ENCODE assay signal across 8 cellular contexts in the genomic region with DNA sequence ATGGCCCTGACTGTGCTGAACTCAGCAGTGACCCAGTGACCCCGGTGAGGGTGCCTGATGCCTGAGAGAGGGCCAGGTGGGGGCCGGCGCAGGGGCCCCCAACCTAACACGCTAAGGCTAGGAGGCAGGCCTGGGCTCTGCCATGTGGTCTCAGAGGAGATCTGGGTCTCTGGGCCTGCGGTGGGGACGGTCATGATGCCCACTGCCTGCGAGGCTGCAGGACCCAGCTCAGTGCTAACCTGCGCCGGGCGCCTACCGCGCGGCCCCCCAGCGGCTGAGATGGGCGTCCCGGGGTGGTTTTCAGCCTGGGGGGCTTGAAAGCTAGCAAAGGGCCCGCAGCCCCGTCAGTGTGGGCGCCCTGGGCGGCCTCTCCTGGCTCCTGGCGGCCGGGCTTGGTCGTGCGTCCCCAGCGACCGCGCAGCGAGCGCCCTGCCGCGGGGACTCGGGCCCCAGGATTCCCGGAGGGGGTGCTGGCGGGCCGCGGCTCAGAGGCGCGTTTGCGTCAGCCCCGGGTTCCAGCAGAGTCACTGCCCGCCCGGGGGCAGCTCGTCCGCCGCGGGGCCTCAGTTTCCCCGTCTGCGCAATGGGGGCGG. TPM values are rescaled to one million over a fixed set of nuclear protein-coding genes. Genes with fewer than 3 reads are reported as not detected.
DNase-seq lines count a peak whose midpoint lies in the region; ATAC-seq and TF ChIP-seq lines count a peak whose summit lies in the region.

No MANE protein-coding gene starts in this region.

- H3K9me3 ChIP-seq in esophagus (ENCODE audit: control insufficient read depth in 2 of 2, insufficient read depth in 1 of 2, low read depth in 1 of 2, low read length in 1 of 2) = no peaks in the 10 kb centered on the region
- no peaks in the 10 kb centered on the region for H3K9me3 ChIP-seq in parathyroid adenoma (ENCODE audit: control insufficient read depth, low read length)

- peaks cover 0 to 2% of the 10 kb centered on the region in 2 donors for H3K4me1 ChIP-seq in esophagus (ENCODE audit: control insufficient read depth in 2 of 2, insufficient read depth in 2 of 2, low read length in 1 of 2)
- no peaks in the 10 kb centered on the region for H3K4me1 ChIP-seq in parathyroid adenoma

- peak overlapping the region; percentile 38 for H3K4me2 ChIP-seq in parathyroid adenoma (ENCODE audit: low read length)

- no peak overlapping the region for H3K9ac ChIP-seq in parathyroid adenoma

- H3K36me3 ChIP-seq in esophagus (ENCODE audit: control insufficient read depth in 2 of 2, insufficient read depth in 2 of 2, low read length in 1 of 2) (no peaks in the 10 kb centered on the region), parathyroid adenoma (ENCODE audit: control insufficient read depth, insufficient read depth, low read length) (no peaks in the 10 kb centered on the region)

- peaks cover 0 to 10% of the 10 kb centered on the region in 2 donors for H3K27me3 ChIP-seq in esophagus (ENCODE audit: control insufficient read depth in 1 of 2, insufficient read depth in 2 of 2, low read length in 2 of 2)
- no peaks in the 10 kb centered on the region for H3K27me3 ChIP-seq in parathyroid adenoma (ENCODE audit: control insufficient read depth, insufficient read depth, low read length)

- ATAC-seq in GM19324 (IDR thresholded peaks at IDR 0.05; ENCODE audit: low FRiP score, unreplicated experiment) = no peak
- no peak for ATAC-seq in GM19463 (IDR thresholded peaks at IDR 0.05; ENCODE audit: unreplicated experiment)
- ATAC-seq in HG03280 (IDR thresholded peaks at IDR 0.05; ENCODE audit: unreplicated experiment) = no peak

- no peak for DNase-seq in activated CD4-positive, alpha-beta T cell treated with anti-CD3 and anti-CD28 coated beads, Interleukin-2, amount 10 ng/mL, durations not matched to agents 7 days and 5 days
- no peak for DNase-seq in activated CD4-positive, alpha-beta T cell treated with anti-CD3 and anti-CD28 coated beads for 4 hours
- peak; percentile 67 for DNase-seq in UCSD-AML1 (lab: John Stamatoyannopoulos, UW; ENCODE audit: unreplicated experiment)

- WGBS in esophagus, 2 donors = 10 to 12% methylated on average over 43 to 49 of the region's 49 CpGs

- no peaks in the 10 kb centered on the region for H3K36me3 Mint-ChIP-seq in activated CD4-positive, alpha-beta T cell treated with anti-CD3 and anti-CD28 coated beads, Interleukin-2, amount 10 ng/mL, durations not matched to agents 7 days and 5 days (ENCODE audit: low read depth)

- H3K4me3 ChIP-seq in esophagus (ENCODE audit: low read depth in 1 of 2, low read length in 2 of 2) = peak overlapping the region; percentile 46 to 56
- peak overlapping the region; percentile 45 for H3K4me3 ChIP-seq in parathyroid adenoma (ENCODE audit: low read depth, low read length)

- peaks cover 13% of the 10 kb centered on the region for H3K27me3 Mint-ChIP-seq in activated CD4-positive, alpha-beta T cell treated with anti-CD3 and anti-CD28 coated beads, Interleukin-2, amount 10 ng/mL, durations not matched to agents 7 days and 5 days

- H3K4me1 Mint-ChIP-seq in activated CD4-positive, alpha-beta T cell treated with anti-CD3 and anti-CD28 coated beads, Interleukin-2, amount 10 ng/mL, durations not matched to agents 7 days and 5 days = peaks cover 7% of the 10 kb centered on the region

- H3K27ac ChIP-seq in esophagus (ENCODE audit: low read depth in 2 of 2, low read length in 1 of 2) (peak overlapping the region; percentile 0 to 32), parathyroid adenoma (peak overlapping the region; percentile 29)

- H3K9me3 Mint-ChIP-seq in activated CD4-positive, alpha-beta T cell treated with anti-CD3 and anti-CD28 coated beads, Interleukin-2, amount 10 ng/mL, durations not matched to agents 7 days and 5 days = no peaks in the 10 kb centered on the region

- CTCF ChIA-PET in activated CD4-positive, alpha-beta T cell treated with anti-CD3 and anti-CD28 coated beads, Interleukin-2, amount 10 ng/mL, durations not matched to agents 7 days and 5 days (lab: Charles Lee) = interaction anchor here (0.6 to 1.8 kb wide), 3 partner anchors 14 to 369 kb away, joined by 3 to 6 read pairs (median 3); no protein-coding TSS in a partner anchor

- no peak overlapping the region for H3K27ac Mint-ChIP-seq in activated CD4-positive, alpha-beta T cell treated with anti-CD3 and anti-CD28 coated beads, Interleukin-2, amount 10 ng/mL, durations not matched to agents 7 days and 5 days

- no peaks in the 10 kb centered on the region for H3K79me2 ChIP-seq in parathyroid adenoma

- peak; percentile 15 for TF ChIP-seq CTCF in parathyroid adenoma (IDR thresholded peaks at IDR 0.05)

- peak overlapping the region; percentile 73 for H3K4me3 Mint-ChIP-seq in activated CD4-positive, alpha-beta T cell treated with anti-CD3 and anti-CD28 coated beads, Interleukin-2, amount 10 ng/mL, durations not matched to agents 7 days and 5 days

- H2AFZ ChIP-seq in parathyroid adenoma = no peak overlapping the region

- POLR2A ChIA-PET in activated CD4-positive, alpha-beta T cell treated with anti-CD3 and anti-CD28 coated beads, Interleukin-2, amount 10 ng/mL, durations not matched to agents 7 days and 5 days (lab: Charles Lee) = no interaction called here

RNA-seq across cellular contexts. Expression of gene EGFL7, which starts 2.5 kb away (rescaled TPM):
- under 1 TPM; 0.22 to 0.31 TPM for total RNA-seq in activated CD4-positive, alpha-beta T cell treated with anti-CD3 and anti-CD28 coated beads, Interleukin-2, amount 10 ng/mL, durations not matched to agents 7 days and 5 days
- polyA plus RNA-seq in esophagus = 10 to 100 TPM; 34.5 to 43.2 TPM

RNA-seq across cellular contexts. Expression of gene AGPAT2, which starts 22.1 kb away (rescaled TPM):
- total RNA-seq in activated CD4-positive, alpha-beta T cell treated with anti-CD3 and anti-CD28 coated beads, Interleukin-2, amount 10 ng/mL, durations not matched to agents 7 days and 5 days = 10 to 100 TPM; 15.0 to 17.0 TPM
- 100 to 1,000 TPM in 1 of 2 donors, 10 to 100 TPM in 1; 90.7 to 100 TPM for polyA plus RNA-seq in esophagus

RNA-seq across cellular contexts. Expression of gene DIPK1B, which starts 47.2 kb away (rescaled TPM):
- total RNA-seq in activated CD4-positive, alpha-beta T cell treated with anti-CD3 and anti-CD28 coated beads, Interleukin-2, amount 10 ng/mL, durations not matched to agents 7 days and 5 days = not detected
- 1 to 10 TPM; 1.6 to 2.5 TPM for polyA plus RNA-seq in esophagus
